In genomic region chr1:17575786-17576584, GRCh38 we compare ENCODE assay signal across 16 cellular contexts. TPM values are rescaled to one million over a fixed set of nuclear protein-coding genes. Genes with fewer than 3 reads are reported as not detected.
A peak's percentile ranks its signal among the peaks of the same experiment; 100 is the strongest.
DNase-seq lines count a peak whose midpoint lies in the region; ATAC-seq, FAIRE-seq and TF ChIP-seq lines count a peak whose summit lies in the region.
"Had no signal": no experiment of that assay in that cellular context is flagged by ENCODE, and none has a peak within 500 bp of the region (broad histone marks: within the 10 kb centered on the region; RNA-seq: fewer than 3 reads in every experiment).

No MANE protein-coding gene starts in this region.

- POLR2A ChIA-PET in HCT116 (lab: Charles Lee): no interaction called here

- TF ChIP-seq CTCF in HCT116 (IDR thresholded peaks at IDR 0.05 in 2 of 3, conservative IDR thresholded peaks at IDR 0.05 in 1 of 3; ENCODE audit: borderline replicate concordance in 1 of 3, insufficient read depth in 1 of 3, low read depth in 2 of 3, low read length in 2 of 3) (no peak), body of pancreas (IDR thresholded peaks at IDR 0.05) (no peak), stomach (IDR thresholded peaks at IDR 0.05) (no peak)

- no peaks in the 10 kb centered on the region for H3K9me2 ChIP-seq in HCT116 (ENCODE audit: insufficient read depth)

- TF ChIP-seq RAD21 in HCT116 (IDR thresholded peaks at IDR 0.05; ENCODE audit: low read depth): no peak

- no peaks in the 10 kb centered on the region for H3K36me3 ChIP-seq in HCT116 (ENCODE audit: control insufficient read depth in 1 of 2, insufficient read depth in 2 of 2, low read length in 2 of 2)
- no peaks in the 10 kb centered on the region for H3K36me3 ChIP-seq in body of pancreas (replicated peaks in 1 of 2; ENCODE audit: insufficient read depth in 1 of 2, low read depth in 2 of 2)
- no peaks in the 10 kb centered on the region for H3K36me3 ChIP-seq in stomach
- H3K36me3 ChIP-seq: adrenal gland, thyroid gland had no signal

- DNase-seq in HCT116 (ENCODE audit: low read depth, low spot score) (no peak), body of pancreas (no peak), left kidney (ENCODE audit: low read depth, low spot score) (peak; percentile 66), stomach (no peak), H54 (ENCODE audit: insufficient read length, low spot score) (no peak), SKM-1 (lab: John Stamatoyannopoulos, UW; ENCODE audit: unreplicated experiment) (no peak)
- DNase-seq: activated CD4-positive, alpha-beta T cell treated with anti-CD3 and anti-CD28 coated beads for 36 hours; activated T-cell treated with anti-CD3 and anti-CD28 coated beads, Interleukin-2, amount 50 U/mL, for 24 hours; adrenal gland; dermis blood vessel endothelial cell; NCI-H1105; NCI-H446 treated with DMSO at 0.1 percent for 48 hours; PC-3; posterior cingulate gyrus; thyroid gland had no signal

- CTCF ChIA-PET in HCT116 (lab: Charles Lee): interaction anchor here (0.6 to 4.6 kb wide), 5 partner anchors 12 to 72 kb away, joined by 3 to 38 read pairs (median 4); no protein-coding TSS in a partner anchor

- BruUV-seq in HCT116 (replicated peaks; lab: Mats Ljungman, UMichigan): no TSS peak

- H3K4me2 ChIP-seq in HCT116 (ENCODE audit: low read length): peak overlapping the region; percentile 63

- H3K4me1 ChIP-seq in HCT116 (ENCODE audit: control insufficient read depth in 1 of 2, insufficient read depth in 2 of 2, low read length in 2 of 2) (peaks cover 52 to 75% of the 10 kb centered on the region in 2 experiments), body of pancreas (peaks cover 58% of the 10 kb centered on the region), stomach (peaks cover 42 to 98% (median 70%) of the 10 kb centered on the region in 4 donors)
- H3K4me1 ChIP-seq: adrenal gland had no signal

- RAD21 ChIA-PET in HCT116 (lab: Charles Lee; ENCODE audit: low non-redundant PET in 1 of 2, low total read pairs in 2 of 2, uncharacterized antibody in 2 of 2, unreplicated experiment in 2 of 2): interaction anchor here in 1 of 2 experiments (2.0 kb wide), 1 partner anchor 31 kb away, joined by 8 read pairs; no protein-coding TSS in a partner anchor

- H3K4me3 ChIP-seq in HCT116 (replicated peaks in 1 of 2; ENCODE audit: low read depth in 1 of 2, low read length in 2 of 2) (0 out of 4 replicates have a peak overlapping the region, but pooled peaks of 1 of the 2 experiments have one; percentile 18), body of pancreas (no peak overlapping the region), stomach (no peak overlapping the region)
- H3K4me3 ChIP-seq: adrenal gland, thyroid gland had no signal

- no peaks in the 10 kb centered on the region for H4K20me1 ChIP-seq in HCT116 (ENCODE audit: insufficient read depth)

- H3K9me3 ChIP-seq in HCT116 (ENCODE audit: control insufficient read depth in 1 of 2, insufficient read depth in 1 of 2, low read depth in 1 of 2, low read length in 2 of 2) (no peaks in the 10 kb centered on the region), body of pancreas (no peaks in the 10 kb centered on the region), stomach (no peaks in the 10 kb centered on the region)
- H3K9me3 ChIP-seq: adrenal gland, thyroid gland had no signal

- no peak for TF ChIP-seq EP300 in stomach (IDR thresholded peaks at IDR 0.05)

- 0 out of 2 replicates have a peak overlapping the region, but pooled peaks have one; percentile 22 for H3K9ac ChIP-seq in HCT116 (ENCODE audit: low read length)

- H2AFZ ChIP-seq in HCT116 (ENCODE audit: low read depth, low read length, poor library complexity, severe bottlenecking): no peak overlapping the region

- TF ChIP-seq POLR2A in HCT116 (IDR thresholded peaks at IDR 0.05; ENCODE audit: borderline replicate concordance, extremely low read depth, insufficient read depth, insufficient read length): no peak
- no peak for TF ChIP-seq POLR2A in body of pancreas (IDR thresholded peaks at IDR 0.05)
- TF ChIP-seq POLR2A in stomach (IDR thresholded peaks at IDR 0.05): no peak
- TF ChIP-seq POLR2A in H54 (IDR thresholded peaks at IDR 0.05; ENCODE audit: low read depth, low read length): no peak

- H3K27ac ChIP-seq in HCT116 (ENCODE audit: low read depth, low read length) (peak overlapping the region; percentile 56; the same call in 1 of the 2 replicates), body of pancreas (peak overlapping the region; percentile 36 to 66 (median 60)), stomach (peak overlapping the region; percentile 17 to 94 (median 61))
- H3K27ac ChIP-seq: adrenal gland had no signal

- ATAC-seq in HCT116: peak; percentile 21
- ATAC-seq in body of pancreas: no peak
- no peak for ATAC-seq in HG02642 (IDR thresholded peaks at IDR 0.05; ENCODE audit: poor library complexity, unreplicated experiment)
- ATAC-seq: activated CD4-positive, alpha-beta T cell treated with anti-CD3 and anti-CD28 coated beads for 36 hours; PC-3 had no signal

- peaks cover 7% of the 10 kb centered on the region; the same call in 1 of the 2 replicates for H3K79me2 ChIP-seq in HCT116 (ENCODE audit: insufficient read depth, low read length)

- FAIRE-seq in H54 (lab: Jason Lieb, UNC): no peak

- WGBS in body of pancreas, 2 donors: 51 to 53% methylated on average over 9 to 16 of the region's 16 CpGs
- 54 to 62% (median 59%) methylated on average over 13 to 16 of the region's 16 CpGs for WGBS in stomach, 5 donors

- H3K27me3 ChIP-seq in HCT116 (ENCODE audit: insufficient read depth, low read length) (no peaks in the 10 kb centered on the region), body of pancreas (no peaks in the 10 kb centered on the region), stomach (no peaks in the 10 kb centered on the region)
- H3K27me3 ChIP-seq: adrenal gland, thyroid gland had no signal

- intact Hi-C loops in HCT116 (cut with micrococcal nuclease) (no loop called here), body of pancreas (cut with DNase I) (no loop called here), stomach (cut with DNase I; ENCODE audit: low total_unique reads) (no loop called here)

TF ChIP-seq in HCT116, 20 proteins besides CTCF, POLR2A, EP300 and RAD21:
- TF ChIP-seq POLR2AphosphoS5 (IDR thresholded peaks at IDR 0.05; ENCODE audit: low read depth, low read length) (peak; percentile 14; the same call in 1 of the 2 replicates), CBX3 (IDR thresholded peaks at IDR 0.05; ENCODE audit: low read depth) (no peak), ZBTB33 (IDR thresholded peaks at IDR 0.05; ENCODE audit: extremely low read depth, insufficient replicate concordance, low read length) (no peak), CEBPB (IDR thresholded peaks at IDR 0.05; ENCODE audit: low read depth) (no peak), EZH2 (IDR thresholded peaks at IDR 0.05) (no peak)

RNA-seq across cellular contexts. Expression of gene ARHGEF10L, which starts 36.5 kb away (rescaled TPM):
- total RNA-seq in HCT116 (2021; ENCODE audit: unreplicated experiment) (14.7 TPM), body of pancreas (10 to 100 TPM; 81.4 to 93.1 TPM), stomach (100 to 1,000 TPM in 2 of 5 donors, 10 to 100 TPM in 3; 24.2 to 329 (median 75.4) TPM)
- 16.1 and 20.4 TPM in 2 replicates for polyA plus RNA-seq in HCT116 (2012)
- 10 to 100 TPM; 15.4 to 49.2 (median 22.5) TPM for polyA plus RNA-seq in stomach
- total RNA-seq: activated CD4-positive, alpha-beta T cell treated with anti-CD3 and anti-CD28 coated beads for 36 hours had no signal
